16 cellular contexts compared by ENCODE assay signal in genomic region chr2:162833345-162833744, GRCh38. TPM values are rescaled to one million over a fixed set of nuclear protein-coding genes. Genes with fewer than 3 reads are reported as not detected.
DNase-seq lines count a peak whose midpoint lies in the region; TF ChIP-seq lines count a peak whose summit lies in the region.
"Had no signal": no experiment of that assay in that cellular context is flagged by ENCODE, and none has a peak within 500 bp of the region (broad histone marks: within the 10 kb centered on the region; RNA-seq: fewer than 3 reads in every experiment).

No MANE protein-coding gene starts in this region.

- H3K4me1 Mint-ChIP-seq in brain, result peaks cover 36% of the 10 kb centered on the region
- H3K4me1 Mint-ChIP-seq: CD4-positive, alpha-beta memory T cell had no signal

- peak; percentile 24 to 48 for DNase-seq in NCI-H2081 (lab: John Stamatoyannopoulos, UW)
- peak; percentile 35 for DNase-seq in NCI-H2081 treated with DMSO at 0.1 percent for 48 hours (lab: John Stamatoyannopoulos, UW)
- DNase-seq in activated T-cell treated with anti-CD3 and anti-CD28 coated beads for 4 hours, result no peak
- no peak for DNase-seq in DMS53 treated with DMSO at 0.1 percent for 48 hours (lab: John Stamatoyannopoulos, UW; ENCODE audit: unreplicated experiment)
- no peak for DNase-seq in NCI-H2171 treated with DMSO at 0.1 percent for 48 hours (lab: John Stamatoyannopoulos, UW)
- DNase-seq: C1 segment of cervical spinal cord; Calu3; CD4-positive, alpha-beta memory T cell; COR-L47; DMS53; DND-41; GOT3; H7; HCEC 1CT had no signal

- TF ChIP-seq CTCF in brain (conservative IDR thresholded peaks at IDR 0.05), result no peak

- peak overlapping the region in 4 of 5 experiments; percentile 33 to 72 (median 53) for H3K4me3 Mint-ChIP-seq in brain
- H3K4me3 Mint-ChIP-seq: CD4-positive, alpha-beta memory T cell had no signal

- H3K27ac Mint-ChIP-seq in brain, result no peak overlapping the region
- H3K27ac Mint-ChIP-seq: CD4-positive, alpha-beta memory T cell had no signal

- peaks cover 3% of the 10 kb centered on the region for H3K27me3 Mint-ChIP-seq in brain
- H3K27me3 Mint-ChIP-seq: CD4-positive, alpha-beta memory T cell had no signal

- H3K9me3 Mint-ChIP-seq in brain, result no peaks in the 10 kb centered on the region

- H3K36me3 Mint-ChIP-seq in brain, result peaks cover 9% of the 10 kb centered on the region
- H3K36me3 Mint-ChIP-seq: CD4-positive, alpha-beta memory T cell had no signal

RNA-seq across cellular contexts. Expression of gene KCNH7, which starts 5.2 kb away (rescaled TPM):
- 4.7 TPM for polyA plus RNA-seq in brain (ENCODE audit: insufficient read depth, low read depth, low replicate concordance)
- polyA plus RNA-seq: BJ; CD4-positive, alpha-beta memory T cell had no signal

Comparison
In these comparisons a context has a peak if more than half of its experiments do, and no peak if none do; other contexts are left out.
1. DNase-seq: peak in NCI-H2081 (2 of 2) and NCI-H2081 treated with DMSO at 0.1 percent for 48 hours (single experiment); none in activated T-cell treated with anti-CD3 and anti-CD28 coated beads for 4 hours (single experiment), DMS53 treated with DMSO at 0.1 percent for 48 hours (single experiment) and NCI-H2171 treated with DMSO at 0.1 percent for 48 hours (single experiment).